2 cellular contexts compared by ENCODE assay signal in genomic region chr1:32448186-32448772, GRCh38.
TF ChIP-seq lines count a peak whose summit lies in the region.

No MANE protein-coding gene starts in this region.

TF ChIP-seq in IMR-90, 13 proteins besides CTCF, POLR2A, EP300 and RAD21:
- TF ChIP-seq SMC3 (IDR thresholded peaks at IDR 0.05; ENCODE audit: low read depth, low read length), result peak; percentile 51

TF ChIP-seq in WTC11, 78 proteins besides CTCF, POLR2A, EP300 and RAD21:
- TF ChIP-seq HMGA2 (CRISPR knock-in tag; IDR thresholded peaks at IDR 0.05) (peak; percentile 51; the same call in 1 of the 2 replicates), PRDM15 (CRISPR knock-in tag; IDR thresholded peaks at IDR 0.05) (peak; percentile 58; the same call in 1 of the 2 replicates)
